9 cellular contexts compared by ENCODE assay signal in genomic region chr12:113184098-113184899, GRCh38. TPM values are rescaled to one million over a fixed set of nuclear protein-coding genes. Genes with fewer than 3 reads are reported as not detected.
DNase-seq lines count a peak whose midpoint lies in the region; ATAC-seq, FAIRE-seq and TF ChIP-seq lines count a peak whose summit lies in the region.
"Had no signal": no experiment of that assay in that cellular context is flagged by ENCODE, and none has a peak within 500 bp of the region (broad histone marks: within the 10 kb centered on the region; RNA-seq: fewer than 3 reads in every experiment).

No MANE protein-coding gene starts in this region.

- H3K4me3 ChIP-seq in gastroesophageal sphincter (peak overlapping the region; percentile 72 to 99), psoas muscle (peak overlapping the region; percentile 93)

- peak overlapping the region; percentile 87 for H3K27ac Mint-ChIP-seq in activated T-cell treated with anti-CD3 and anti-CD28 coated beads, Interleukin-2, amount 50 U/mL, for 72 hours
- H3K27ac Mint-ChIP-seq in T-cell: peak overlapping the region; percentile 94 to 95

- H3K4me1 Mint-ChIP-seq in activated T-cell treated with anti-CD3 and anti-CD28 coated beads, Interleukin-2, amount 50 U/mL, for 72 hours (ENCODE audit: low read depth): peaks cover 38% of the 10 kb centered on the region
- H3K4me1 Mint-ChIP-seq in T-cell: peaks cover 31 to 51% (median 41%) of the 10 kb centered on the region in 3 donors

- TF ChIP-seq EP300 in gastroesophageal sphincter (IDR thresholded peaks at IDR 0.05): no peak

- H3K4me3 Mint-ChIP-seq in activated T-cell treated with anti-CD3 and anti-CD28 coated beads, Interleukin-2, amount 50 U/mL, for 72 hours: peak overlapping the region; percentile 82 to 92
- H3K4me3 Mint-ChIP-seq in T-cell: peak overlapping the region; percentile 90 to 95 (median 94)

- POLR2A ChIA-PET in T-cell (lab: Charles Lee): no interaction called here

- H3K4me1 ChIP-seq in gastroesophageal sphincter: peaks cover 0 to 50% (median 21%) of the 10 kb centered on the region in 3 donors
- peaks cover 20% of the 10 kb centered on the region for H3K4me1 ChIP-seq in psoas muscle

- H3K36me3 ChIP-seq in gastroesophageal sphincter (peaks cover 0 to 30% of the 10 kb centered on the region in 2 donors), psoas muscle (ENCODE audit: insufficient read depth in 1 of 2, low read depth in 1 of 2) (peaks cover 13 to 37% of the 10 kb centered on the region in 2 donors)

- H3K27ac ChIP-seq in gastroesophageal sphincter (peak overlapping the region in 3 of 4 donors; percentile 95 to 98 (median 98)), psoas muscle (peak overlapping the region; percentile 98)

- H3K27me3 ChIP-seq in gastroesophageal sphincter: no peaks in the 10 kb centered on the region
- H3K27me3 ChIP-seq in psoas muscle (ENCODE audit: insufficient read depth in 3 of 3, low read length in 2 of 3): no peaks in the 10 kb centered on the region

- no peak for DNase-seq in activated T-cell treated with anti-CD3 and anti-CD28 coated beads, Interleukin-2, amount 50 U/mL, for 72 hours
- no peak for DNase-seq in activated T-cell treated with anti-CD3 and anti-CD28 coated beads, Interleukin-2, amount 50 U/mL, for 48 hours
- DNase-seq in T-cell (peak in 6 of 34 experiments; percentile 65 to 76 (median 72)), psoas muscle (peak in 1 of 2 donors; percentile 71), GM19239 (ENCODE audit: insufficient read length, low spot score) (no peak), ecto neural progenitor cell (ENCODE audit: low spot score) (no peak)

- peak; percentile 71 to 72 for ATAC-seq in activated T-cell treated with anti-CD3 and anti-CD28 coated beads, Interleukin-2, amount 50 U/mL, for 72 hours (replicated peaks in 1 of 2)
- ATAC-seq in HG03025 (IDR thresholded peaks at IDR 0.05; ENCODE audit: low FRiP score, unreplicated experiment) (peak; percentile 40), T-cell (replicated peaks in 1 of 4) (peak; percentile 59 to 66 (median 62)), gastroesophageal sphincter (peak; percentile 64), psoas muscle (peak; percentile 32 to 51 (median 46))

- CTCF ChIA-PET in T-cell (lab: Charles Lee): interaction anchor here in 1 of 2 donors (0.5 to 1.6 kb wide), 2 partner anchors 39 to 191 kb away, joined by 3 to 7 read pairs; no protein-coding TSS in a partner anchor

- no peaks in the 10 kb centered on the region for H3K27me3 Mint-ChIP-seq in activated T-cell treated with anti-CD3 and anti-CD28 coated beads, Interleukin-2, amount 50 U/mL, for 72 hours (ENCODE audit: low read depth)
- no peaks in the 10 kb centered on the region for H3K27me3 Mint-ChIP-seq in T-cell

- FAIRE-seq in GM19239 (lab: Jason Lieb, UNC): no peak

- peaks cover 3 to 11% of the 10 kb centered on the region in 2 donors for H3K36me3 Mint-ChIP-seq in activated T-cell treated with anti-CD3 and anti-CD28 coated beads, Interleukin-2, amount 50 U/mL, for 72 hours (ENCODE audit: insufficient read depth in 2 of 2)
- H3K36me3 Mint-ChIP-seq in T-cell: peaks cover 24% of the 10 kb centered on the region

- no peaks in the 10 kb centered on the region for H3K9me3 ChIP-seq in gastroesophageal sphincter
- no peaks in the 10 kb centered on the region for H3K9me3 ChIP-seq in psoas muscle

- 20 to 49% methylated on average over 13 to 19 of the region's 26 CpGs for WGBS in gastroesophageal sphincter (ENCODE audit: low coverage in 1 of 2), 2 donors
- 26 to 31% (median 27%) methylated on average over 26 of the region's 26 CpGs for WGBS in psoas muscle, 3 donors

- intact Hi-C loops in psoas muscle (cut with DNase I): loop anchor here in 1 of 2 donors (10.0 kb wide), 1 partner anchor 181 kb away; no protein-coding TSS in a partner anchor

- no peak for TF ChIP-seq POLR2A in gastroesophageal sphincter (IDR thresholded peaks at IDR 0.05)

- H3K9me3 Mint-ChIP-seq in activated T-cell treated with anti-CD3 and anti-CD28 coated beads, Interleukin-2, amount 50 U/mL, for 72 hours: no peaks in the 10 kb centered on the region
- no peaks in the 10 kb centered on the region for H3K9me3 Mint-ChIP-seq in T-cell

- no peak for TF ChIP-seq CTCF in gastroesophageal sphincter (IDR thresholded peaks at IDR 0.05)
- no peak for TF ChIP-seq CTCF in psoas muscle (IDR thresholded peaks at IDR 0.05)

RNA-seq across cellular contexts. Expression of gene DDX54, which starts 1.0 kb away (rescaled TPM):
- total RNA-seq in activated T-cell treated with anti-CD3 and anti-CD28 coated beads, Interleukin-2, amount 50 U/mL, for 72 hours: 10 to 100 TPM; 81.4 to 82.7 TPM
- total RNA-seq in T-cell (10 to 100 TPM; 86.1 to 100.0 (median 88.0) TPM), gastroesophageal sphincter (10 to 100 TPM; 38.0 to 60.4 (median 53.3) TPM), psoas muscle (10 to 100 TPM; 61.9 to 93.5 (median 81.5) TPM)
- 10 to 100 TPM; 53.6 to 88.7 (median 53.7) TPM for polyA plus RNA-seq in psoas muscle

RNA-seq across cellular contexts. Expression of gene RITA1, which starts 1.2 kb away (rescaled TPM):
- 10 to 100 TPM; 21.3 to 25.1 TPM for total RNA-seq in activated T-cell treated with anti-CD3 and anti-CD28 coated beads, Interleukin-2, amount 50 U/mL, for 72 hours
- 10 to 100 TPM in 3 of 5 donors, 1 to 10 TPM in 2; 7.8 to 17.8 (median 13.8) TPM for total RNA-seq in T-cell
- total RNA-seq in gastroesophageal sphincter: 10 to 100 TPM; 12.3 to 22.8 (median 16.6) TPM
- total RNA-seq in psoas muscle: 10 to 100 TPM; 13.0 to 19.4 (median 14.7) TPM
- 10 to 100 TPM; 13.7 to 28.5 (median 15.5) TPM for polyA plus RNA-seq in psoas muscle

RNA-seq across cellular contexts. Expression of gene CFAP73, which starts 34.8 kb away (rescaled TPM):
- 1 to 10 TPM; 2.0 to 2.1 TPM for total RNA-seq in activated T-cell treated with anti-CD3 and anti-CD28 coated beads, Interleukin-2, amount 50 U/mL, for 72 hours
- total RNA-seq in T-cell (under 1 TPM in 2 of 5 donors, not detected in 3; 0.25 to 0.69 TPM), gastroesophageal sphincter (not detected), psoas muscle (not detected)
- under 1 TPM; 0.17 to 0.35 (median 0.30) TPM for polyA plus RNA-seq in psoas muscle
- total RNA-seq: myocyte had no signal

RNA-seq across cellular contexts. Expression of gene TPCN1, which starts 37.0 kb away (rescaled TPM):
- total RNA-seq in activated T-cell treated with anti-CD3 and anti-CD28 coated beads, Interleukin-2, amount 50 U/mL, for 72 hours: 10 to 100 TPM; 74.7 to 84.0 TPM
- total RNA-seq in T-cell: 10 to 100 TPM; 58.8 to 81.6 (median 73.5) TPM
- total RNA-seq in gastroesophageal sphincter: 10 to 100 TPM; 24.0 to 47.0 (median 37.3) TPM
- 10 to 100 TPM; 24.9 to 36.2 (median 27.0) TPM for total RNA-seq in psoas muscle
- 10 to 100 TPM in 2 of 3 donors, 1 to 10 TPM in 1; 7.6 to 33.7 (median 18.2) TPM for polyA plus RNA-seq in psoas muscle

RNA-seq across cellular contexts. Expression of gene RASAL1, which starts 48.7 kb away (rescaled TPM):
- total RNA-seq in activated T-cell treated with anti-CD3 and anti-CD28 coated beads, Interleukin-2, amount 50 U/mL, for 72 hours: 10 to 100 TPM in 1 of 2 donors, 1 to 10 TPM in 1; 6.7 to 13.4 TPM
- total RNA-seq in T-cell (1 to 10 TPM in 2 of 5 donors, under 1 TPM in 3; 0.43 to 2.9 (median 0.85) TPM), gastroesophageal sphincter (1 to 10 TPM in 1 of 4 donors, not detected in 3; 1.7 TPM), psoas muscle (under 1 TPM in 1 of 4 donors, not detected in 3; 0.89 TPM)
- not detected for polyA plus RNA-seq in psoas muscle
- total RNA-seq: myocyte had no signal
